ENCODE assay signal across 1 cellular context in genomic region chr6:133887478-133887877, GRCh38.
A peak's percentile ranks its signal among the peaks of the same experiment; 100 is the strongest.
TF ChIP-seq lines count a peak whose summit lies in the region.

No MANE protein-coding gene starts in this region.

TF ChIP-seq in HEK293, 187 proteins besides CTCF, POLR2A, EP300 and RAD21 (continued from another document and continues in another):
- peak; percentile 54 for TF ChIP-seq PRDM10 (tag by site-specific recombination; IDR thresholded peaks at IDR 0.05)
- no peak for TF ChIP-seq ZNF610 (tag by site-specific recombination; IDR thresholded peaks at IDR 0.05; ENCODE audit: borderline replicate concordance)
- no peak for TF ChIP-seq TCF7L2 (IDR thresholded peaks at IDR 0.05; ENCODE audit: borderline replicate concordance, low read depth, low read length)
- no peak for TF ChIP-seq YY2 (tag by site-specific recombination; IDR thresholded peaks at IDR 0.05)
- TF ChIP-seq ZNF23 (tag by site-specific recombination; IDR thresholded peaks at IDR 0.05; ENCODE audit: borderline replicate concordance), result no peak
- no peak for TF ChIP-seq ZNF621 (tag by site-specific recombination; IDR thresholded peaks at IDR 0.05)
- TF ChIP-seq ZNF580 (tag by site-specific recombination; IDR thresholded peaks at IDR 0.05), result peak; percentile 76; the same call in 1 of the 2 replicates
- peak; percentile 41; the same call in 1 of the 2 replicates for TF ChIP-seq ZNF629 (tag by site-specific recombination; IDR thresholded peaks at IDR 0.05)
- peak; percentile 94 for TF ChIP-seq ZNF843 (tag by site-specific recombination; IDR thresholded peaks at IDR 0.05)
- TF ChIP-seq MEIS1 (CRISPR knock-in tag; IDR thresholded peaks at IDR 0.05; ENCODE audit: borderline replicate concordance), result no peak
- TF ChIP-seq PBX3 (CRISPR knock-in tag; IDR thresholded peaks at IDR 0.05), result no peak
- TF ChIP-seq SETDB1 (IDR thresholded peaks at IDR 0.05; ENCODE audit: insufficient read length, low read length), result no peak
- TF ChIP-seq ZNF558 (tag by site-specific recombination; IDR thresholded peaks at IDR 0.05), result no peak
- TF ChIP-seq GLIS1 (tag by site-specific recombination; IDR thresholded peaks at IDR 0.05), result no peak
- 0 out of 2 replicates have a peak, but pooled peaks have one; percentile 42 for TF ChIP-seq OVOL3 (tag by site-specific recombination; IDR thresholded peaks at IDR 0.05)
- TF ChIP-seq ZNF549 (tag by site-specific recombination; IDR thresholded peaks at IDR 0.05), result no peak
- peak; percentile 66 for TF ChIP-seq KLF8 (tag by site-specific recombination; IDR thresholded peaks at IDR 0.05)
- no peak for TF ChIP-seq PRDM2 (tag by site-specific recombination; IDR thresholded peaks at IDR 0.05; ENCODE audit: borderline replicate concordance)
- TF ChIP-seq ZNF211 (tag by site-specific recombination; IDR thresholded peaks at IDR 0.05; ENCODE audit: low read depth), result no peak
- TF ChIP-seq ELK4 (IDR thresholded peaks at IDR 0.05; ENCODE audit: borderline replicate concordance, low read depth, low read length), result no peak
- TF ChIP-seq ZSCAN5A (tag by site-specific recombination; IDR thresholded peaks at IDR 0.05), result no peak
- no peak for TF ChIP-seq ZNF433 (tag by site-specific recombination; IDR thresholded peaks at IDR 0.05; ENCODE audit: low read depth)
- TF ChIP-seq ZNF623 (tag by site-specific recombination; IDR thresholded peaks at IDR 0.05), result no peak
- no peak for TF ChIP-seq ZNF473 (tag by site-specific recombination; IDR thresholded peaks at IDR 0.05)
- no peak for TF ChIP-seq ZNF248 (tag by site-specific recombination; IDR thresholded peaks at IDR 0.05)
- no peak for TF ChIP-seq ZNF514 (tag by site-specific recombination; IDR thresholded peaks at IDR 0.05)
- peak; percentile 73; the same call in 1 of the 2 replicates for TF ChIP-seq ZNF2 (tag by site-specific recombination; IDR thresholded peaks at IDR 0.05)
- no peak for TF ChIP-seq HOXD13 (CRISPR knock-in tag; IDR thresholded peaks at IDR 0.05; ENCODE audit: borderline replicate concordance)
- TF ChIP-seq ZNF350 (tag by site-specific recombination; IDR thresholded peaks at IDR 0.05), result no peak
- TF ChIP-seq SCRT2 (tag by site-specific recombination; IDR thresholded peaks at IDR 0.05), result no peak
- TF ChIP-seq ZNF404 (tag by site-specific recombination; IDR thresholded peaks at IDR 0.05), result no peak
- TF ChIP-seq RBAK (tag by site-specific recombination; IDR thresholded peaks at IDR 0.05), result no peak
- no peak for TF ChIP-seq ZNF571 (tag by site-specific recombination; IDR thresholded peaks at IDR 0.05)
- TF ChIP-seq ZNF362 (tag by site-specific recombination; IDR thresholded peaks at IDR 0.05), result no peak
- TF ChIP-seq ZNF660 (tag by site-specific recombination; IDR thresholded peaks at IDR 0.05), result no peak
- TF ChIP-seq ZNF140 (tag by site-specific recombination; IDR thresholded peaks at IDR 0.05), result no peak
- TF ChIP-seq ZBTB17 (tag by site-specific recombination; IDR thresholded peaks at IDR 0.05), result 0 out of 2 replicates have a peak, but pooled peaks have one; percentile 21
- TF ChIP-seq ZNF394 (tag by site-specific recombination; IDR thresholded peaks at IDR 0.05; ENCODE audit: borderline replicate concordance), result no peak
- TF ChIP-seq ZNF449 (tag by site-specific recombination; IDR thresholded peaks at IDR 0.05), result no peak
- TF ChIP-seq KLF1 (tag by site-specific recombination; IDR thresholded peaks at IDR 0.05), result 0 out of 2 replicates have a peak, but pooled peaks have one; percentile 21
- no peak for TF ChIP-seq PRDM1 (tag by site-specific recombination; IDR thresholded peaks at IDR 0.05)
- TF ChIP-seq ZNF280C (tag by site-specific recombination; IDR thresholded peaks at IDR 0.05), result no peak
- peak; percentile 81 for TF ChIP-seq ZIC2 (tag by site-specific recombination; IDR thresholded peaks at IDR 0.05)
- TF ChIP-seq GLI2 (tag by site-specific recombination; IDR thresholded peaks at IDR 0.05; ENCODE audit: borderline replicate concordance, low read depth), result no peak
- peak; percentile 58; the same call in 1 of the 2 replicates for TF ChIP-seq IKZF3 (tag by site-specific recombination; IDR thresholded peaks at IDR 0.05)
- TF ChIP-seq ZNF791 (tag by site-specific recombination; IDR thresholded peaks at IDR 0.05), result no peak
- 0 out of 2 replicates have a peak, but pooled peaks have one; percentile 27 for TF ChIP-seq ZNF366 (tag by site-specific recombination; conservative IDR thresholded peaks at IDR 0.05)
- TF ChIP-seq KLF10 (tag by site-specific recombination; IDR thresholded peaks at IDR 0.05), result peak; percentile 57
- TF ChIP-seq ZNF426 (tag by site-specific recombination; IDR thresholded peaks at IDR 0.05), result peak; percentile 7; the same call in 1 of the 2 replicates
